ENCODE assay signal across 20 cellular contexts in genomic region chr11:41031571-41032060, GRCh38.
DNase-seq lines count a peak whose midpoint lies in the region; ATAC-seq and TF ChIP-seq lines count a peak whose summit lies in the region.
"Had no signal": no experiment of that assay in that cellular context is flagged by ENCODE, and none has a peak within 500 bp of the region (broad histone marks: within the 10 kb centered on the region; RNA-seq: fewer than 3 reads in every experiment).

No MANE protein-coding gene starts in this region.

- no peak overlapping the region for H2BK15ac ChIP-seq in H9 (ENCODE audit: low read depth, low read length)

- no peaks in the 10 kb centered on the region for H3K9me3 Mint-ChIP-seq in H9
- H3K9me3 Mint-ChIP-seq in activated naive CD4-positive, alpha-beta T cell treated with anti-CD3 and anti-CD28 coated beads, Interleukin-2, amount 10 ng/mL, durations not matched to agents 7 days and 5 days = peaks cover 5% of the 10 kb centered on the region

- no peak overlapping the region for H3T11ph ChIP-seq in H9 (ENCODE audit: low read length)

- H3K23ac ChIP-seq in H9 (ENCODE audit: insufficient read length, low read depth, low read length) = no peak overlapping the region

- no peak overlapping the region for H2BK120ac ChIP-seq in H9 (ENCODE audit: low read depth, low read length, poor library complexity, severe bottlenecking)

- H4K5ac ChIP-seq in H9 (ENCODE audit: insufficient read length, low read depth, low read length) = no peak overlapping the region

- H2AFZ ChIP-seq in H9 (ENCODE audit: low read length) = no peak overlapping the region

- no peak overlapping the region for H2BK12ac ChIP-seq in H9 (ENCODE audit: insufficient read length, low read depth, low read length)

- H2BK20ac ChIP-seq in H9 (ENCODE audit: low read depth, low read length, poor library complexity, severe bottlenecking) = no peak overlapping the region

- no peak overlapping the region for H4K91ac ChIP-seq in H9 (ENCODE audit: insufficient read length, low read depth, low read length)

- H3K36me3 Mint-ChIP-seq in H9 (ENCODE audit: insufficient read depth in 1 of 3, low read depth in 3 of 3) = no peaks in the 10 kb centered on the region; a peak in 1 of 7 replicates
- H3K36me3 Mint-ChIP-seq in activated naive CD4-positive, alpha-beta T cell treated with anti-CD3 and anti-CD28 coated beads, Interleukin-2, amount 10 ng/mL, durations not matched to agents 7 days and 5 days = no peaks in the 10 kb centered on the region
- H3K36me3 Mint-ChIP-seq: CD4-positive, CD25-positive, alpha-beta regulatory T cell; CD8-positive, alpha-beta memory T cell; IgD-negative memory B cell had no signal

- no peaks in the 10 kb centered on the region for H4K20me1 ChIP-seq in H9 (ENCODE audit: control insufficient read depth, insufficient read depth, insufficient read length)

- H3K14ac ChIP-seq in H9 (ENCODE audit: insufficient read depth, low read length) = no peak overlapping the region

- CTCF ChIA-PET in activated naive CD4-positive, alpha-beta T cell treated with anti-CD3 and anti-CD28 coated beads, Interleukin-2, amount 10 ng/mL, durations not matched to agents 7 days and 5 days (lab: Charles Lee) = no interaction called here

- DNase-seq in H9 = no peak
- DNase-seq in NCI-H446 treated with DMSO at 0.1 percent for 48 hours (lab: John Stamatoyannopoulos, UW) = peak; percentile 50
- peak; percentile 52 for DNase-seq in RPMI8226
- DNase-seq in activated naive CD4-positive, alpha-beta T cell treated with anti-CD3 and anti-CD28 coated beads, Interleukin-2, amount 10 ng/mL, durations not matched to agents 7 days and 5 days = no peak
- no peak for DNase-seq in OCI-M1 (lab: John Stamatoyannopoulos, UW)
- DNase-seq: ACHN; BE2C; CD4-positive, CD25-positive, alpha-beta regulatory T cell; CD8-positive, alpha-beta memory T cell; COR-L47; DMS 273 treated with DMSO at 0.1 percent for 48 hours; DMS53; DND-41; EL; KBM-7 had no signal

- H3K79me1 ChIP-seq in H9 (ENCODE audit: insufficient read depth, low read depth, low read length, poor library complexity, severe bottlenecking) = no peaks in the 10 kb centered on the region

- H4K8ac ChIP-seq in H9 (replicated peaks; ENCODE audit: insufficient read length, low read depth, low read length) = no peak overlapping the region

- H3K4ac ChIP-seq in H9 (ENCODE audit: low read depth, low read length) = no peak overlapping the region

- H2BK5ac ChIP-seq in H9 (ENCODE audit: insufficient read length, low read length) = no peak overlapping the region

- H3K27ac ChIP-seq in H9 (ENCODE audit: insufficient read length, low read depth, low read length) = no peak overlapping the region

- WGBS in H9 (ENCODE audit: extremely low coverage, insufficient read length, low lambda C conversion rate) = no CpG with 5 or more reads among the region's 1 CpG

- no peak overlapping the region for H3K9ac ChIP-seq in H9 (ENCODE audit: extremely low read depth, insufficient read length, low read length)

- H3K27me3 ChIP-seq in H9 (ENCODE audit: insufficient read depth, low read length) = no peaks in the 10 kb centered on the region
- H3K27me3 ChIP-seq: BE2C had no signal

- H2AK5ac ChIP-seq in H9 (ENCODE audit: insufficient read length, low read length) = no peak overlapping the region

- peaks cover 4% of the 10 kb centered on the region; the same call in 1 of the 2 replicates for H3K4me1 ChIP-seq in H9 (ENCODE audit: insufficient read depth, low read length)
- H3K4me1 ChIP-seq: BE2C had no signal

- no peak overlapping the region for H3K4me2 ChIP-seq in H9 (ENCODE audit: insufficient read depth, insufficient read length, low read length)

- H3K23me2 ChIP-seq in H9 (ENCODE audit: insufficient read length, low read depth, low read length, poor library complexity, severe bottlenecking) = no peaks in the 10 kb centered on the region

- no peaks in the 10 kb centered on the region for H3K27me3 Mint-ChIP-seq in H9 (ENCODE audit: low read depth)
- no peaks in the 10 kb centered on the region for H3K27me3 Mint-ChIP-seq in activated naive CD4-positive, alpha-beta T cell treated with anti-CD3 and anti-CD28 coated beads, Interleukin-2, amount 10 ng/mL, durations not matched to agents 7 days and 5 days
- H3K27me3 Mint-ChIP-seq: CD4-positive, CD25-positive, alpha-beta regulatory T cell; CD8-positive, alpha-beta memory T cell; IgD-negative memory B cell had no signal

- peaks cover 7 to 12% of the 10 kb centered on the region in 2 experiments; a peak in 3 of 4 replicates for H3K4me1 Mint-ChIP-seq in H9
- no peaks in the 10 kb centered on the region for H3K4me1 Mint-ChIP-seq in activated naive CD4-positive, alpha-beta T cell treated with anti-CD3 and anti-CD28 coated beads, Interleukin-2, amount 10 ng/mL, durations not matched to agents 7 days and 5 days
- H3K4me1 Mint-ChIP-seq: CD4-positive, CD25-positive, alpha-beta regulatory T cell; CD8-positive, alpha-beta memory T cell; IgD-negative memory B cell had no signal

- H3K4me3 Mint-ChIP-seq in H9 = no peak overlapping the region
- H3K4me3 Mint-ChIP-seq in activated naive CD4-positive, alpha-beta T cell treated with anti-CD3 and anti-CD28 coated beads, Interleukin-2, amount 10 ng/mL, durations not matched to agents 7 days and 5 days = no peak overlapping the region
- H3K4me3 Mint-ChIP-seq: CD4-positive, CD25-positive, alpha-beta regulatory T cell; CD8-positive, alpha-beta memory T cell; IgD-negative memory B cell had no signal

- no peak overlapping the region for H3K18ac ChIP-seq in H9 (ENCODE audit: insufficient read length, low read depth, low read length)

- peak overlapping the region in 2 of 3 experiments; percentile 62 to 74; a peak in 2 of 7 replicates for H3K27ac Mint-ChIP-seq in H9
- H3K27ac Mint-ChIP-seq in activated naive CD4-positive, alpha-beta T cell treated with anti-CD3 and anti-CD28 coated beads, Interleukin-2, amount 10 ng/mL, durations not matched to agents 7 days and 5 days = no peak overlapping the region
- H3K27ac Mint-ChIP-seq: CD4-positive, CD25-positive, alpha-beta regulatory T cell; CD8-positive, alpha-beta memory T cell; IgD-negative memory B cell had no signal

- ATAC-seq in GM18868 (IDR thresholded peaks at IDR 0.05; ENCODE audit: unreplicated experiment) (no peak), HG02981 (IDR thresholded peaks at IDR 0.05; ENCODE audit: unreplicated experiment) (no peak)
- ATAC-seq: HepG2 had no signal

- no peaks in the 10 kb centered on the region for H3K9me3 ChIP-seq in H9 (ENCODE audit: control insufficient read depth, low read depth, low read length)
- H3K9me3 ChIP-seq: BE2C, HAP-1 had no signal

- no peak overlapping the region for H3K56ac ChIP-seq in H9 (ENCODE audit: insufficient read length, low read depth, low read length)

- TF ChIP-seq CTCF in H9 (conservative IDR thresholded peaks at IDR 0.05) = no peak

- H3K79me2 ChIP-seq in H9 (ENCODE audit: insufficient read depth, low read length) = no peaks in the 10 kb centered on the region

Comparison
In these comparisons a context has a peak if more than half of its experiments do, and no peak if none do; other contexts are left out.
1. DNase-seq: peak in NCI-H446 treated with DMSO at 0.1 percent for 48 hours (single experiment) and RPMI8226 (single experiment); none in H9 (single experiment), activated naive CD4-positive, alpha-beta T cell treated with anti-CD3 and anti-CD28 coated beads, Interleukin-2, amount 10 ng/mL, durations not matched to agents 7 days and 5 days (single experiment) and OCI-M1 (single experiment).